Comparison of ENCODE assay signal across 8 cellular contexts in genomic region chr5:74578356-74579044, GRCh38.
DNase-seq lines count a peak whose midpoint lies in the region; ATAC-seq and TF ChIP-seq lines count a peak whose summit lies in the region.

No MANE protein-coding gene starts in this region.

- ATAC-seq in GM19438 (IDR thresholded peaks at IDR 0.05; ENCODE audit: low read depth, unreplicated experiment) (peak; percentile 22), HG03280 (IDR thresholded peaks at IDR 0.05; ENCODE audit: unreplicated experiment) (peak; percentile 32), HG02852 (IDR thresholded peaks at IDR 0.05; ENCODE audit: unreplicated experiment) (no peak)
- peak; percentile 33 for ATAC-seq in effector memory CD8-positive, alpha-beta T cell (replicated peaks)

- DNase-seq in GM13976 (ENCODE audit: low spot score), result peak; percentile 55
- DNase-seq in effector memory CD8-positive, alpha-beta T cell, result no peak
- DNase-seq in stimulated activated naive CD4-positive, alpha-beta T cell (lab: John Stamatoyannopoulos, UW), result no peak
- no peak for DNase-seq in activated gamma-delta T cell treated with Interleukin-2 at 50 U/mL for 16 hours
- no peak for DNase-seq in pons (ENCODE audit: low spot score)

- no peaks in the 10 kb centered on the region for H3K27me3 Mint-ChIP-seq in effector memory CD8-positive, alpha-beta T cell

- no peaks in the 10 kb centered on the region for H3K9me3 Mint-ChIP-seq in effector memory CD8-positive, alpha-beta T cell

- peaks cover 4% of the 10 kb centered on the region for H3K36me3 Mint-ChIP-seq in effector memory CD8-positive, alpha-beta T cell (ENCODE audit: insufficient read depth)

- peaks cover 25% of the 10 kb centered on the region in 2 donors for H3K4me1 Mint-ChIP-seq in effector memory CD8-positive, alpha-beta T cell (ENCODE audit: low read depth in 2 of 2)

- TF ChIP-seq CTCF in GM13976 (IDR thresholded peaks at IDR 0.05; ENCODE audit: borderline replicate concordance, control extremely low read depth, extremely low read depth, insufficient read depth, missing control alignments), result no peak

- peak overlapping the region; percentile 92 to 93 for H3K27ac Mint-ChIP-seq in effector memory CD8-positive, alpha-beta T cell

- H3K4me3 Mint-ChIP-seq in effector memory CD8-positive, alpha-beta T cell, result peak overlapping the region; percentile 66 to 67

- in situ Hi-C loops in GM13976 (cut with MboI; ENCODE audit: low sequenced_read_pairs, unreplicated experiment), result no loop called here
